Comparison of ENCODE assay signal across 21 cellular contexts in genomic region chr12:109236257-109236656, GRCh38.
"Had no signal": no experiment of that assay in that cellular context is flagged by ENCODE, and none has a peak within 500 bp of the region (broad histone marks: within the 10 kb centered on the region; RNA-seq: fewer than 3 reads in every experiment).

No MANE protein-coding gene starts in this region.

- H3K36me3 ChIP-seq: MG63 had no signal

- H3K27me3 ChIP-seq: MG63 had no signal

- DNase-seq: Karpas-422, KG1, MG63, NCI-H1092, NCI-H1105 treated with DMSO at 0.1 percent for 48 hours, NCI-H1417 treated with DMSO at 0.1 percent for 48 hours, NCI-H146, NCI-H1694 treated with DMSO at 0.1 percent for 48 hours, NCI-H1930, NCI-H2081 treated with DMSO at 0.1 percent for 48 hours, NCI-H226, NCI-H446, NCI-H510A, NCI-H524 treated with DMSO at 0.1 percent for 48 hours, NCI-H774, SHP77, SK-N-SH, SW 1271 had no signal

- H3K9me3 ChIP-seq: MG63, SK-N-SH had no signal

- H3K9ac ChIP-seq: SK-N-SH had no signal

- H3K4me3 ChIP-seq: MG63 had no signal

- H3K27ac ChIP-seq: HL-60, RWPE1 had no signal

- H3K4me2 ChIP-seq: SK-N-SH had no signal

- FAIRE-seq: HTR-8/SVneo had no signal
